ENCODE assay signal across 27 cellular contexts in the genomic region with DNA sequence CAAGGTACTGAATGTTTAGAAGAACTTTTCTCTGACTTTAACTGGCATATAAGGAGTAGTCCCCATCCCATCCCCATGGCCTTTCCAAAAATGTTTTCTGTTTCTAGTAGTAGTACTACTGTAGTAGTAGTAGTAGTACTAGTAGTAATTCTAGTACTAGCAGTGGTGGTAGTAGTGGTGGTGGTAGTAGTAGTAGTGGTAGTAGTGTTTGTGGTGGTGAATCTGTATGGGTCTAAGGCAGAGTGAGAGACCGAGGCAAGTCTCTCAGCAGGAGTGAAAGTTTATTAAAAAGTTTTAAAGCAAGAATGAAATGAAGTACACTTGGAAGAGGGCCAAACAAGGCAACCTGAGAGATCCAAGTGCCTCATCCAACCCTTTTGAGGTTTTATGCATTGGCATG. TPM values are rescaled to one million over a fixed set of nuclear protein-coding genes. Genes with fewer than 3 reads are reported as not detected.
"Had no signal": no experiment of that assay in that cellular context is flagged by ENCODE, and none has a peak within 500 bp of the region (broad histone marks: within the 10 kb centered on the region; RNA-seq: fewer than 3 reads in every experiment).

No MANE protein-coding gene starts in this region.

- H3K27me3 ChIP-seq: brain microvascular endothelial cell, cardiac muscle cell, MG63, Peyer's patch, SJCRH30 had no signal

- H3K4me1 ChIP-seq: SJCRH30 had no signal

- H3K36me3 ChIP-seq: brain microvascular endothelial cell, MG63, SJCRH30 had no signal

- H3K4me3 Mint-ChIP-seq: activated CD4-positive, alpha-beta T cell treated with anti-CD3 and anti-CD28 coated beads, Interleukin-2, amount 10 ng/mL, durations not matched to agents 24 days and 14 days had no signal

- H3K27ac ChIP-seq: brain microvascular endothelial cell, cardiac muscle cell, Peyer's patch, RWPE1, SJCRH30 had no signal

- ATAC-seq: SK-N-SH treated with all-trans-retinoic acid at 6 μM for 48 hours had no signal

- H3K4me3 ChIP-seq: cardiac muscle cell, MG63, Peyer's patch, SJCRH30 had no signal

- H3K27ac Mint-ChIP-seq: activated CD4-positive, alpha-beta T cell treated with anti-CD3 and anti-CD28 coated beads, Interleukin-2, amount 10 ng/mL, durations not matched to agents 24 days and 14 days; activated naive CD4-positive, alpha-beta T cell treated with anti-CD3 and anti-CD28 coated beads, Interleukin-2, amount 50 U/mL, for 72 hours had no signal

- H3K27me3 Mint-ChIP-seq: activated CD4-positive, alpha-beta T cell treated with anti-CD3 and anti-CD28 coated beads, Interleukin-2, amount 10 ng/mL, durations not matched to agents 24 days and 14 days had no signal

- DNase-seq: activated CD4-positive, alpha-beta T cell treated with anti-CD3 and anti-CD28 coated beads for 1 hour; activated CD4-positive, alpha-beta T cell treated with anti-CD3 and anti-CD28 coated beads, Interleukin-2, amount 10 ng/mL, durations not matched to agents 24 days and 14 days; activated CD4-positive, alpha-beta T cell treated with anti-CD3 and anti-CD28 coated beads, Interleukin-2, amount 50 U/mL, for 48 hours; activated effector memory CD4-positive, alpha-beta T cell treated with anti-CD3 and anti-CD28 coated beads, Interleukin-2, amount 50 U/mL, for 16 hours; activated naive CD4-positive, alpha-beta T cell treated with Interleukin-2 at 50 U/mL for 16 hours; activated T-cell treated with anti-CD3 and anti-CD28 coated beads for 4 hours; brain microvascular endothelial cell; MG63; MV-4-11; NCI-H1105; NCI-H1436; NCI-H1694 treated with DMSO at 0.1 percent for 48 hours; NCI-H2029 treated with DMSO at 0.1 percent for 48 hours; NCI-H345; NCI-H510A; NCI-H526 treated with DMSO at 0.1 percent for 48 hours; NK-92 treated with Interleukin-12 subunit alpha and Interleukin-12 subunit beta, amount 100 ng/mL, for 24 hours; Peyer's patch; Right ventricle myocardium superior; SJCRH30; SW 1271 had no signal

RNA-seq across cellular contexts. Expression of gene FOXN4, which starts 58.6 kb away (rescaled TPM):
- total RNA-seq: activated CD4-positive, alpha-beta T cell treated with anti-CD3 and anti-CD28 coated beads, Interleukin-2, amount 10 ng/mL, durations not matched to agents 24 days and 14 days; activated CD8-positive, alpha-beta memory T cell treated with anti-CD3 and anti-CD28 coated beads for 36 hours; activated naive CD4-positive, alpha-beta T cell treated with anti-CD3 and anti-CD28 coated beads, Interleukin-2, amount 50 U/mL, for 72 hours; Peyer's patch; Right ventricle myocardium superior; SJCRH30; T-helper 1 cell treated with Interleukin-12 subunit alpha and Interleukin-12 subunit beta and Interleukin-4 antibody, amounts not matched to agents 30 ng/mL and 1 ng/mL, for 36 hours had no signal
